In genomic region chr19:48873476-48874308, GRCh38 we compare ENCODE assay signal across 6 cellular contexts. TPM values are rescaled to one million over a fixed set of nuclear protein-coding genes. Genes with fewer than 3 reads are reported as not detected.
DNase-seq lines count a peak whose midpoint lies in the region; ATAC-seq and TF ChIP-seq lines count a peak whose summit lies in the region.

No MANE protein-coding gene starts in this region.

- DNase-seq in AG10803 (ENCODE audit: low read depth) (peak; percentile 35), SK-N-MC (ENCODE audit: low read depth, low spot score) (no peak), heart right ventricle (no peak), transverse colon (no peak), T1000 (lab: John Stamatoyannopoulos, UW) (no peak)

- H3K36me3 ChIP-seq in SK-N-MC (ENCODE audit: insufficient read depth, low read length), result peaks cover 30% of the 10 kb centered on the region
- H3K36me3 ChIP-seq in heart right ventricle, result peaks cover 0 to 55% (median 36%) of the 10 kb centered on the region in 9 donors
- peaks cover 0 to 24% (median 3%) of the 10 kb centered on the region in 4 donors for H3K36me3 ChIP-seq in transverse colon

- TF ChIP-seq EP300 in transverse colon (IDR thresholded peaks at IDR 0.05; ENCODE audit: low read depth), result no peak

- TF ChIP-seq POLR2A in transverse colon (IDR thresholded peaks at IDR 0.05), result no peak

- H3K4me3 ChIP-seq in AG10803 (ENCODE audit: low read length) (peak overlapping the region; percentile 100), SK-N-MC (peak overlapping the region; percentile 90), heart right ventricle (peak overlapping the region; percentile 69 to 100 (median 92)), transverse colon (peak overlapping the region; percentile 75 to 98 (median 88))

- ATAC-seq in heart right ventricle (peak in 6 of 8 donors; percentile 0 to 11 (median 2)), GM18873 (IDR thresholded peaks at IDR 0.05; ENCODE audit: low FRiP score, unreplicated experiment) (no peak)

- intact Hi-C loops in heart right ventricle (cut with DNase I) (loop anchor here in 7 of 10 donors (2.0 to 10.0 kb wide), 5 partner anchors 27 to 489 kb away; partner anchors contain the start of genes FTL (in 6 of the 7), NUCB1 (in 2 of the 7), DKKL1 (in 1 of the 7) and TEAD2 (in 1 of the 7)), transverse colon (cut with DNase I; ENCODE audit: low total_unique reads) (loop anchor here (10.0 kb wide), 1 partner anchor 91 kb away; the partner anchor contains the start of gene FTL)

- WGBS in heart right ventricle, 2 donors, result 12 to 13% methylated on average over 14 of the region's 14 CpGs
- WGBS in transverse colon (ENCODE audit: low coverage in 1 of 2), 2 donors, result 0 to 43% methylated on average over 1 to 14 of the region's 14 CpGs

- H3K27me3 ChIP-seq in heart right ventricle, result no peaks in the 10 kb centered on the region
- no peaks in the 10 kb centered on the region for H3K27me3 ChIP-seq in transverse colon

- peak overlapping the region; percentile 96 for H3K27ac ChIP-seq in SK-N-MC
- peak overlapping the region; percentile 96 to 100 (median 100) for H3K27ac ChIP-seq in heart right ventricle
- peak overlapping the region; percentile 100 for H3K27ac ChIP-seq in transverse colon

- TF ChIP-seq CTCF in AG10803 (conservative IDR thresholded peaks at IDR 0.05; ENCODE audit: low read length), result no peak
- TF ChIP-seq CTCF in heart right ventricle (IDR thresholded peaks at IDR 0.05), result peak in 1 of 9 donors; percentile 3
- peak in 1 of 5 experiments; percentile 7 for TF ChIP-seq CTCF in transverse colon (IDR thresholded peaks at IDR 0.05)

- in situ Hi-C loops in transverse colon (cut with MboI; ENCODE audit: low pct_ligation_motif_present in 1 of 4, low pct_unique_long_range_greater_than_20kb in 1 of 4, low sequenced_read_pairs in 3 of 4), result loop anchor here in 2 of 4 donors (10.0 to 25.0 kb wide), 2 partner anchors 81 to 89 kb away; partner anchors contain the start of genes BAX (in 2 of the 2) and FTL (in 1 of the 2)

- H3K9me3 ChIP-seq in SK-N-MC (ENCODE audit: low read depth, low read length), result no peaks in the 10 kb centered on the region
- no peaks in the 10 kb centered on the region for H3K9me3 ChIP-seq in heart right ventricle
- H3K9me3 ChIP-seq in transverse colon, result no peaks in the 10 kb centered on the region

- H3K4me1 ChIP-seq in heart right ventricle, result peaks cover 6 to 63% (median 52%) of the 10 kb centered on the region in 9 donors
- H3K4me1 ChIP-seq in transverse colon, result peaks cover 23 to 52% (median 38%) of the 10 kb centered on the region in 4 donors

- H3K9ac ChIP-seq in SK-N-MC (ENCODE audit: insufficient read length), result peak overlapping the region; percentile 98

RNA-seq across cellular contexts. Expression of gene PPP1R15A, which starts 1.5 kb away (rescaled TPM):
- total RNA-seq in heart right ventricle (100 to 1,000 TPM in 1 of 10 donors, 10 to 100 TPM in 9; 55.4 to 123 (median 73.7) TPM), transverse colon (100 to 1,000 TPM in 1 of 4 donors, 10 to 100 TPM in 3; 49.4 to 109 (median 69.5) TPM)
- 100 to 1,000 TPM in 1 of 2 donors, 10 to 100 TPM in 1; 59.6 to 192 TPM for polyA plus RNA-seq in heart right ventricle

RNA-seq across cellular contexts. Expression of gene PLEKHA4, which starts 5.3 kb away (rescaled TPM):
- 10 to 100 TPM; 18.5 to 70.6 (median 25.1) TPM for total RNA-seq in heart right ventricle
- polyA plus RNA-seq in heart right ventricle, result 10 to 100 TPM; 29.3 to 29.5 TPM
- 10 to 100 TPM in 2 of 4 donors, 1 to 10 TPM in 2; 2.6 to 34.4 (median 10.3) TPM for total RNA-seq in transverse colon

RNA-seq across cellular contexts. Expression of gene TULP2, which starts 24.9 kb away (rescaled TPM):
- total RNA-seq in heart right ventricle (under 1 TPM in 5 of 10 donors, not detected in 5; 0.15 to 0.69 (median 0.49) TPM), transverse colon (not detected)
- polyA plus RNA-seq in heart right ventricle, result under 1 TPM in 1 of 2 donors, not detected in 1; 0.22 TPM

RNA-seq across cellular contexts. Expression of gene NUCB1, which starts 26.4 kb away (rescaled TPM):
- total RNA-seq in heart right ventricle (100 to 1,000 TPM; 227 to 452 (median 311) TPM), transverse colon (100 to 1,000 TPM; 135 to 196 (median 174) TPM)
- polyA plus RNA-seq in heart right ventricle, result 100 to 1,000 TPM; 170 to 294 TPM

RNA-seq across cellular contexts. Expression of gene HSD17B14, which starts 37.4 kb away (rescaled TPM):
- total RNA-seq in heart right ventricle (1 to 10 TPM; 1.1 to 5.3 (median 3.1) TPM), transverse colon (10 to 100 TPM in 1 of 4 donors, 1 to 10 TPM in 3; 3.5 to 15.1 (median 5.4) TPM)
- 1 to 10 TPM; 2.4 to 2.7 TPM for polyA plus RNA-seq in heart right ventricle
